In the genomic region with DNA sequence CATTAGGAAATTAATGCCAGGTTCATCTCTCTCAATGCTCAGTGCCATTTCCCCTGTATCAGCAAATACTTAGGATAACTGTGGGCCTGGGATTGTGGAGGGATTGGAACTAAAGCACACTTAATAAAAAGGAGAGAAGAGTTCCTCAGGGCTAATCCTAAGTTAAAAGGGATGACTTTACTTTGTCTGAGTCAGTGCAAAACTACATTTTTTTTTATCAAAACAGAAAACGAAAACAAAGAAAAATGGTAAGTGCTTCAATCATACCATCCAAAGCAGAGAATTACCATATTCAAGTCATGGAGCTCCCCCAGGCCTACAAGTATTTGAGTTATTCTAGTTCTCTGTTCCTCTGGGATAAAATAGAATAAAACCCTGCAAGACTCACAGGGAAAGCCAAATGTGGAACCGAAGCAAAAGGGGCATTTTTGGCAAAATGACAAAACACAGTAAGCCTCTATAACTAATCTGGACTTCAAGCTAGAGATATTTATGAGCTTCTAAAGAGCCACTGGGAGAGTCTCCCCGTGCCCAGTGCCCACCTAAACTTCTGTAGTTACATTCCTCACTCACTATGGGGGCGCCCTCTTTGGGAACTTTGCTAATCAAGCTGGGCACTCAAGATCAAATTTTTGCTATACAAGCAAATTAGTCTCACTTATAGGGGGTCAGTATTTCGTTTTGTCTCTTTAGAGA, we compare ENCODE assay signal across 16 cellular contexts. TPM values are rescaled to one million over a fixed set of nuclear protein-coding genes. Genes with fewer than 3 reads are reported as not detected.
DNase-seq lines count a peak whose midpoint lies in the region; ATAC-seq and TF ChIP-seq lines count a peak whose summit lies in the region.
"Had no signal": no experiment of that assay in that cellular context is flagged by ENCODE, and none has a peak within 500 bp of the region (broad histone marks: within the 10 kb centered on the region; RNA-seq: fewer than 3 reads in every experiment).

No MANE protein-coding gene starts in this region.

- intact Hi-C loops in breast epithelium (cut with DNase I; ENCODE audit: low total_unique reads) = no loop called here
- intact Hi-C loops in MCF 10A (cut with micrococcal nuclease) = no loop called here

- H3K4me1 ChIP-seq in breast epithelium (no peaks in the 10 kb centered on the region), SK-N-SH (ENCODE audit: control insufficient read depth in 1 of 2, insufficient read depth in 2 of 2, low read depth in 1 of 2, low read length in 1 of 2) (peaks cover 13 to 40% of the 10 kb centered on the region in 2 experiments)

- TF ChIP-seq EP300 in SK-N-SH (IDR thresholded peaks at IDR 0.05; ENCODE audit: borderline replicate concordance in 1 of 2, low read depth in 1 of 2, low read length in 1 of 2) = no peak

- H3K9me3 Mint-ChIP-seq in MCF 10A (ENCODE audit: unreplicated experiment) = no peaks in the 10 kb centered on the region
- H3K9me3 Mint-ChIP-seq: CD4-positive, alpha-beta T cell; central memory CD8-positive, alpha-beta T cell had no signal

- H3K79me2 ChIP-seq in SK-N-SH (ENCODE audit: insufficient read depth) = no peaks in the 10 kb centered on the region

- H3K9ac ChIP-seq in SK-N-SH = peak overlapping the region; percentile 64

- no peaks in the 10 kb centered on the region for H3K36me3 ChIP-seq in breast epithelium
- H3K36me3 ChIP-seq in SK-N-SH (replicated peaks in 1 of 2; ENCODE audit: control insufficient read depth in 1 of 2, insufficient read depth in 2 of 2, low read length in 1 of 2) = no peaks in the 10 kb centered on the region
- H3K36me3 ChIP-seq: neutrophil had no signal

- POLR2A ChIA-PET in MCF 10A (lab: Yijun Ruan, JAX) (interaction anchor here (0.9 kb wide), 2 partner anchors 10 to 123 kb away, joined by 3 read pairs; no protein-coding TSS in a partner anchor), SK-N-SH (lab: Yijun Ruan, JAX) (no interaction called here)

- DNase-seq in breast epithelium (ENCODE audit: low spot score in 2 of 2) (no peak), MCF 10A (ENCODE audit: unreplicated experiment) (no peak), SK-N-SH (no peak), fibroblast of mammary gland (ENCODE audit: low read depth) (peak; percentile 47), stromal cell of bone marrow (ENCODE audit: low read depth) (peak; percentile 25), left lobe of liver (ENCODE audit: low spot score) (no peak)
- DNase-seq: 8988T; activated naive CD4-positive, alpha-beta T cell treated with Interleukin-2 at 50 U/mL for 16 hours; CD4-positive, alpha-beta T cell; left ventricle myocardium superior; stimulated activated naive CD4-positive, alpha-beta T cell; SW 1271 had no signal

- 70% methylated on average over 5 of the region's 5 CpGs for WGBS in SK-N-SH (ENCODE audit: low lambda C conversion rate)

- peak overlapping the region; percentile 7; the same call in 1 of the 2 replicates for H2AFZ ChIP-seq in SK-N-SH (ENCODE audit: low read depth)

- peak overlapping the region; percentile 44 to 66 for H3K27ac ChIP-seq in breast epithelium
- peak overlapping the region; percentile 53 to 92 for H3K27ac ChIP-seq in SK-N-SH (ENCODE audit: low read depth in 2 of 2, low read length in 1 of 2)
- H3K27ac ChIP-seq: neutrophil had no signal

- H3K4me3 Mint-ChIP-seq in MCF 10A (ENCODE audit: unreplicated experiment) = no peak overlapping the region
- H3K4me3 Mint-ChIP-seq: CD4-positive, alpha-beta T cell; central memory CD8-positive, alpha-beta T cell had no signal

- H3K27me3 ChIP-seq in breast epithelium (no peaks in the 10 kb centered on the region), SK-N-SH (ENCODE audit: insufficient read depth) (no peaks in the 10 kb centered on the region)
- H3K27me3 ChIP-seq: neutrophil had no signal

- TF ChIP-seq CTCF in breast epithelium (IDR thresholded peaks at IDR 0.05) (no peak), MCF 10A (IDR thresholded peaks at IDR 0.05; ENCODE audit: unreplicated experiment) (no peak), SK-N-SH (IDR thresholded peaks at IDR 0.05) (0 out of 2 replicates have a peak, but pooled peaks have one; percentile 22), fibroblast of mammary gland (conservative IDR thresholded peaks at IDR 0.05; ENCODE audit: control insufficient read depth, insufficient read depth, low read depth, low read length) (no peak)

- CTCF ChIA-PET in MCF 10A (lab: Yijun Ruan, JAX) (interaction anchor here (0.8 kb wide), 1 partner anchor 27 kb away, joined by 3 read pairs; no protein-coding TSS in a partner anchor), SK-N-SH (lab: Yijun Ruan, JAX) (interaction anchor here (1.6 kb wide), 2 partner anchors 13 to 15 kb away, joined by 4 to 5 read pairs; no protein-coding TSS in a partner anchor)

- H3K27me3 Mint-ChIP-seq in MCF 10A (ENCODE audit: insufficient read depth, unreplicated experiment) = no peaks in the 10 kb centered on the region

- H3K4me2 ChIP-seq in SK-N-SH = peak overlapping the region; percentile 24; the same call in 1 of the 2 replicates

- no peaks in the 10 kb centered on the region for H3K9me3 ChIP-seq in breast epithelium
- H3K9me3 ChIP-seq in SK-N-SH = no peaks in the 10 kb centered on the region
- H3K9me3 ChIP-seq: neutrophil had no signal

- H3K27ac Mint-ChIP-seq in MCF 10A (ENCODE audit: low read depth, unreplicated experiment) = no peak overlapping the region
- H3K27ac Mint-ChIP-seq: CD4-positive, alpha-beta T cell had no signal

- no peaks in the 10 kb centered on the region for H3K36me3 Mint-ChIP-seq in MCF 10A (ENCODE audit: insufficient read depth, unreplicated experiment)

- no peaks in the 10 kb centered on the region for H4K20me1 ChIP-seq in SK-N-SH (ENCODE audit: insufficient read depth)

- H3K4me3 ChIP-seq in breast epithelium (no peak overlapping the region), SK-N-SH (ENCODE audit: low read depth in 2 of 2, low read length in 1 of 2) (no peak overlapping the region), fibroblast of mammary gland (ENCODE audit: control insufficient read depth, low read depth, low read length) (no peak overlapping the region)

- BruUV-seq in MCF 10A (replicated peaks; lab: Mats Ljungman, UMichigan) = no TSS peak

- TF ChIP-seq RAD21 in SK-N-SH (IDR thresholded peaks at IDR 0.05; ENCODE audit: low read length) = no peak

- ATAC-seq in HG02623 (IDR thresholded peaks at IDR 0.05; ENCODE audit: unreplicated experiment) = no peak
- ATAC-seq in GM19023 (IDR thresholded peaks at IDR 0.05; ENCODE audit: unreplicated experiment) = no peak
- ATAC-seq in left lobe of liver = no peak
- ATAC-seq: left ventricle myocardium superior had no signal

- no peaks in the 10 kb centered on the region for H3K4me1 Mint-ChIP-seq in MCF 10A (ENCODE audit: insufficient read depth, unreplicated experiment)
- H3K4me1 Mint-ChIP-seq: central memory CD8-positive, alpha-beta T cell had no signal

- peaks cover 39% of the 10 kb centered on the region for H3F3A ChIP-seq in SK-N-SH (replicated peaks; ENCODE audit: insufficient read depth)

- TF ChIP-seq POLR2A in breast epithelium (IDR thresholded peaks at IDR 0.05) = no peak

- no peaks in the 10 kb centered on the region for H3K9me2 ChIP-seq in SK-N-SH

TF ChIP-seq in SK-N-SH, 30 proteins besides CTCF, POLR2A, EP300 and RAD21:
- TF ChIP-seq TEAD4 (IDR thresholded peaks at IDR 0.05; ENCODE audit: borderline replicate concordance, insufficient read depth) (no peak), FOSL2 (IDR thresholded peaks at IDR 0.05; ENCODE audit: borderline replicate concordance, low read depth) (peak; percentile 19; the same call in 1 of the 2 replicates), USF1 (IDR thresholded peaks at IDR 0.05; ENCODE audit: borderline replicate concordance, low read depth) (no peak), TCF12 (IDR thresholded peaks at IDR 0.05) (peak; percentile 8; the same call in 1 of the 2 replicates)

RNA-seq across cellular contexts. Expression of gene PALLD, which starts 53.4 kb away (rescaled TPM):
- 100 to 1,000 TPM in 2 of 3 donors, 10 to 100 TPM in 1; 96.0 to 186 (median 174) TPM for total RNA-seq in breast epithelium
- 94.6 and 191 TPM in 2 replicates for total RNA-seq in MCF 10A (2022)
- 22.4 and 33.0 TPM in 2 replicates for polyA plus RNA-seq in SK-N-SH (2012; rRNA removed)
- polyA plus RNA-seq in SK-N-SH (2012; cell fraction: cytosol; rRNA removed) = 54.6 and 60.0 TPM in 2 replicates
- polyA plus RNA-seq in SK-N-SH (2012; cell fraction: nucleus; rRNA removed) = 38.7 and 55.5 TPM in 2 replicates
- 8.9 TPM for total RNA-seq in left lobe of liver

Comparison
In these comparisons a context has a peak if more than half of its experiments do, and no peak if none do; other contexts are left out.
1. DNase-seq: peak in fibroblast of mammary gland (single experiment) and stromal cell of bone marrow (single experiment); none in breast epithelium (0 of 2), MCF 10A (single experiment), SK-N-SH (single experiment) and left lobe of liver (single experiment).